ENCODE assay signal across 16 cellular contexts in genomic region chr7:48360574-48360973, GRCh38.
A peak's percentile ranks its signal among the peaks of the same experiment; 100 is the strongest.
DNase-seq lines count a peak whose midpoint lies in the region; ATAC-seq and TF ChIP-seq lines count a peak whose summit lies in the region.
"Had no signal": no experiment of that assay in that cellular context is flagged by ENCODE, and none has a peak within 500 bp of the region (broad histone marks: within the 10 kb centered on the region; RNA-seq: fewer than 3 reads in every experiment).

No MANE protein-coding gene starts in this region.

- CTCF ChIA-PET in PC-3 (lab: Charles Lee) = no interaction called here

- H3K9me2 ChIP-seq in PC-3 (replicated peaks; ENCODE audit: low read length) = no peaks in the 10 kb centered on the region

- intact Hi-C loops in PC-3 (cut with micrococcal nuclease) = loop anchor here (5.0 to 10.0 kb wide), 2 partner anchors 108 to 186 kb away; partner anchors contain the start of gene ABCA13

- H3K27ac ChIP-seq in PC-3 (ENCODE audit: low read length) = peak overlapping the region; percentile 43
- H3K27ac ChIP-seq in epithelial cell of prostate = no peak overlapping the region
- H3K27ac ChIP-seq: BLaER1, PC-9 had no signal

- TF ChIP-seq CTCF in PC-3 (conservative IDR thresholded peaks at IDR 0.05; ENCODE audit: low read depth, low read length) = no peak

- no peaks in the 10 kb centered on the region for H3K79me2 ChIP-seq in PC-3 (ENCODE audit: low read length)

- peak overlapping the region; percentile 34; the same call in 1 of the 2 replicates for H3K4me2 ChIP-seq in PC-3 (ENCODE audit: low read length)
- H3K4me2 ChIP-seq: BLaER1, PC-9 had no signal

- H3K4me3 ChIP-seq in PC-3 (ENCODE audit: low read length) = no peak overlapping the region
- H3K4me3 ChIP-seq: BLaER1, PC-9 had no signal

- H3F3A ChIP-seq in PC-3 (ENCODE audit: low read length, unreplicated experiment) = peaks cover 3% of the 10 kb centered on the region

- POLR2A ChIA-PET in PC-3 (lab: Charles Lee; ENCODE audit: unreplicated experiment) = no interaction called here

- peak; percentile 62 for ATAC-seq in PC-3
- no peak for ATAC-seq in GM21619 (IDR thresholded peaks at IDR 0.05; ENCODE audit: unreplicated experiment)
- ATAC-seq: Right ventricle myocardium inferior had no signal

- no peaks in the 10 kb centered on the region for H4K20me1 ChIP-seq in PC-3 (ENCODE audit: low read length)
- H4K20me1 ChIP-seq: BLaER1 had no signal

- no peak overlapping the region for H2AFZ ChIP-seq in PC-3 (ENCODE audit: low read length)
- H2AFZ ChIP-seq: PC-9 had no signal

- no TSS peak for BruUV-seq in PC-3 (replicated peaks; lab: Mats Ljungman, UMichigan)

- H3K4me1 ChIP-seq in PC-3 (ENCODE audit: insufficient read depth, low read length) = peaks cover 30% of the 10 kb centered on the region

- DNase-seq in ELR (ENCODE audit: low read depth) = peak; percentile 10
- peak; percentile 82 for DNase-seq in PC-3
- peak; percentile 22 for DNase-seq in epithelial cell of prostate (ENCODE audit: low read depth, low spot score)
- DNase-seq in non-pigmented ciliary epithelial cell (ENCODE audit: low read depth) = peak; percentile 5
- no peak for DNase-seq in DMS114 treated with DMSO at 0.1 percent for 48 hours (lab: John Stamatoyannopoulos, UW; ENCODE audit: unreplicated experiment)
- no peak for DNase-seq in stimulated activated CD4-positive, alpha-beta T cell treated with anti-CD3 and anti-CD28 coated beads, Interleukin-4, amount 100 ng/mL, for 24 hours
- no peak for DNase-seq in pons (ENCODE audit: low spot score)
- DNase-seq: CD8-positive, alpha-beta memory T cell; H7; NCI-H1048; NCI-H146; NCI-H446; PC-9 had no signal

- H3K36me3 ChIP-seq in PC-3 (ENCODE audit: low read depth, low read length) = no peaks in the 10 kb centered on the region
- H3K36me3 ChIP-seq: BLaER1 had no signal

- no peaks in the 10 kb centered on the region for H3K9me3 ChIP-seq in PC-3 (ENCODE audit: low read length)
- H3K9me3 ChIP-seq: BLaER1 had no signal

- no peak overlapping the region for H3K9ac ChIP-seq in PC-3 (ENCODE audit: low read length)
- H3K9ac ChIP-seq: BLaER1 had no signal

- no peaks in the 10 kb centered on the region for H3K27me3 ChIP-seq in PC-3 (ENCODE audit: low read length)
- H3K27me3 ChIP-seq: BLaER1 had no signal

Comparison
In these comparisons a context has a peak if more than half of its experiments do, and no peak if none do; other contexts are left out.
1. DNase-seq: peak in ELR (single experiment), PC-3 (single experiment), epithelial cell of prostate (single experiment) and non-pigmented ciliary epithelial cell (single experiment); none in DMS114 treated with DMSO at 0.1 percent for 48 hours (single experiment), stimulated activated CD4-positive, alpha-beta T cell treated with anti-CD3 and anti-CD28 coated beads, Interleukin-4, amount 100 ng/mL, for 24 hours (single experiment) and pons (single experiment).